Comparison of ENCODE assay signal across 18 cellular contexts in genomic region chr13:99297330-99297729, GRCh38. TPM values are rescaled to one million over a fixed set of nuclear protein-coding genes. Genes with fewer than 3 reads are reported as not detected.
A peak's percentile ranks its signal among the peaks of the same experiment; 100 is the strongest.
DNase-seq lines count a peak whose midpoint lies in the region; ATAC-seq and TF ChIP-seq lines count a peak whose summit lies in the region.
"Had no signal": no experiment of that assay in that cellular context is flagged by ENCODE, and none has a peak within 500 bp of the region (broad histone marks: within the 10 kb centered on the region; RNA-seq: fewer than 3 reads in every experiment).

No MANE protein-coding gene starts in this region.

- CTCF ChIA-PET in activated CD8-positive, alpha-beta T cell treated with anti-CD3 and anti-CD28 coated beads, Interleukin-2, amount 10 ng/mL, durations not matched to agents 7 days and 5 days (lab: Charles Lee) = interaction anchor here (0.7 to 4.4 kb wide), 19 partner anchors 8 to 359 kb away, joined by 3 to 17 read pairs (median 5); partner anchors contain the start of gene GPR183

- no peaks in the 10 kb centered on the region for H3K9me3 ChIP-seq in CD4-positive, CD25-positive, alpha-beta regulatory T cell (ENCODE audit: control insufficient read depth in 2 of 2, low read length in 2 of 2)
- H3K9me3 ChIP-seq in WERI-Rb-1 (ENCODE audit: severe bottlenecking) = no peaks in the 10 kb centered on the region
- H3K9me3 ChIP-seq: adrenal gland, tibial nerve had no signal

- POLR2A ChIA-PET in activated CD8-positive, alpha-beta T cell treated with anti-CD3 and anti-CD28 coated beads, Interleukin-2, amount 10 ng/mL, durations not matched to agents 7 days and 5 days (lab: Charles Lee) = interaction anchor here (2.0 kb wide), 1 partner anchor 9 kb away, joined by 4 read pairs; no protein-coding TSS in a partner anchor

- H3K27me3 ChIP-seq in CD4-positive, CD25-positive, alpha-beta regulatory T cell (ENCODE audit: control insufficient read depth, insufficient read depth, low read length) = no peaks in the 10 kb centered on the region
- no peaks in the 10 kb centered on the region for H3K27me3 ChIP-seq in WERI-Rb-1 (ENCODE audit: insufficient read depth, low read depth, severe bottlenecking)
- H3K27me3 ChIP-seq: adrenal gland, hepatocyte, tibial nerve had no signal

- H3K4me3 Mint-ChIP-seq in CD4-positive, CD25-positive, alpha-beta regulatory T cell = peak overlapping the region; percentile 64 to 94 (median 80)
- H3K4me3 Mint-ChIP-seq in activated CD8-positive, alpha-beta T cell treated with anti-CD3 and anti-CD28 coated beads, Interleukin-2, amount 10 ng/mL, durations not matched to agents 7 days and 5 days = peak overlapping the region; percentile 77
- peak overlapping the region; percentile 67 for H3K4me3 Mint-ChIP-seq in memory B cell
- H3K4me3 Mint-ChIP-seq: HFFc6 had no signal

- no peak for ATAC-seq in CD4-positive, CD25-positive, alpha-beta regulatory T cell (ENCODE audit: low read depth in 2 of 2)
- ATAC-seq in activated CD8-positive, alpha-beta T cell treated with anti-CD3 and anti-CD28 coated beads, Interleukin-2, amount 10 ng/mL, durations not matched to agents 7 days and 5 days = peak; percentile 50
- ATAC-seq in memory B cell (ENCODE audit: low read depth) (no peak), HG03521 (IDR thresholded peaks at IDR 0.05; ENCODE audit: unreplicated experiment) (no peak), HG02798 (IDR thresholded peaks at IDR 0.05; ENCODE audit: poor library complexity, unreplicated experiment) (no peak)
- ATAC-seq: left cardiac atrium had no signal

- H3K36me3 Mint-ChIP-seq in CD4-positive, CD25-positive, alpha-beta regulatory T cell = peaks cover 25% of the 10 kb centered on the region
- peaks cover 51% of the 10 kb centered on the region for H3K36me3 Mint-ChIP-seq in activated CD8-positive, alpha-beta T cell treated with anti-CD3 and anti-CD28 coated beads, Interleukin-2, amount 10 ng/mL, durations not matched to agents 7 days and 5 days (ENCODE audit: low read depth)
- H3K36me3 Mint-ChIP-seq in memory B cell = peaks cover 32% of the 10 kb centered on the region

- no peak for TF ChIP-seq CTCF in WERI-Rb-1 (IDR thresholded peaks at IDR 0.05; ENCODE audit: low read depth, low read length)

- peak overlapping the region; percentile 96 for H3K4me3 ChIP-seq in CD4-positive, CD25-positive, alpha-beta regulatory T cell (ENCODE audit: low read depth, low read length)
- peak overlapping the region; percentile 36; the same call in 1 of the 2 replicates for H3K4me3 ChIP-seq in GM08714 (ENCODE audit: low read length)
- no peak overlapping the region for H3K4me3 ChIP-seq in WERI-Rb-1 (ENCODE audit: low read depth, low read length)
- H3K4me3 ChIP-seq: adrenal gland, hepatocyte, tibial nerve had no signal

- peaks cover 44% of the 10 kb centered on the region for H3K36me3 ChIP-seq in CD4-positive, CD25-positive, alpha-beta regulatory T cell (ENCODE audit: control insufficient read depth, insufficient read depth, low read length)
- H3K36me3 ChIP-seq in WERI-Rb-1 = no peaks in the 10 kb centered on the region
- H3K36me3 ChIP-seq: adrenal gland, tibial nerve had no signal

- peaks cover 59 to 85% (median 72%) of the 10 kb centered on the region in 4 donors for H3K4me1 Mint-ChIP-seq in CD4-positive, CD25-positive, alpha-beta regulatory T cell
- peaks cover 71% of the 10 kb centered on the region for H3K4me1 Mint-ChIP-seq in activated CD8-positive, alpha-beta T cell treated with anti-CD3 and anti-CD28 coated beads, Interleukin-2, amount 10 ng/mL, durations not matched to agents 7 days and 5 days (ENCODE audit: low read depth)
- H3K4me1 Mint-ChIP-seq in memory B cell = peaks cover 51% of the 10 kb centered on the region

- no peaks in the 10 kb centered on the region for H3K27me3 Mint-ChIP-seq in CD4-positive, CD25-positive, alpha-beta regulatory T cell
- no peaks in the 10 kb centered on the region for H3K27me3 Mint-ChIP-seq in activated CD8-positive, alpha-beta T cell treated with anti-CD3 and anti-CD28 coated beads, Interleukin-2, amount 10 ng/mL, durations not matched to agents 7 days and 5 days (ENCODE audit: low read depth)
- no peaks in the 10 kb centered on the region for H3K27me3 Mint-ChIP-seq in memory B cell

- H3K9me3 Mint-ChIP-seq in CD4-positive, CD25-positive, alpha-beta regulatory T cell = no peaks in the 10 kb centered on the region
- no peaks in the 10 kb centered on the region for H3K9me3 Mint-ChIP-seq in activated CD8-positive, alpha-beta T cell treated with anti-CD3 and anti-CD28 coated beads, Interleukin-2, amount 10 ng/mL, durations not matched to agents 7 days and 5 days (ENCODE audit: insufficient read depth)
- H3K9me3 Mint-ChIP-seq in memory B cell = no peaks in the 10 kb centered on the region
- H3K9me3 Mint-ChIP-seq: HFFc6 had no signal

- peak overlapping the region; percentile 82 to 98 (median 90) for H3K27ac Mint-ChIP-seq in CD4-positive, CD25-positive, alpha-beta regulatory T cell
- H3K27ac Mint-ChIP-seq in activated CD8-positive, alpha-beta T cell treated with anti-CD3 and anti-CD28 coated beads, Interleukin-2, amount 10 ng/mL, durations not matched to agents 7 days and 5 days = peak overlapping the region; percentile 48
- peak overlapping the region; percentile 71 for H3K27ac Mint-ChIP-seq in memory B cell
- H3K27ac Mint-ChIP-seq: HFFc6 had no signal

- no peak for DNase-seq in CD4-positive, CD25-positive, alpha-beta regulatory T cell
- no peak for DNase-seq in activated CD8-positive, alpha-beta T cell treated with anti-CD3 and anti-CD28 coated beads, Interleukin-2, amount 10 ng/mL, durations not matched to agents 7 days and 5 days
- DNase-seq in memory B cell (ENCODE audit: low spot score in 2 of 2) (no peak), WERI-Rb-1 (no peak), NCI-H748 (lab: John Stamatoyannopoulos, UW; ENCODE audit: unreplicated experiment) (no peak)
- DNase-seq: adrenal gland; HFFc6; left cardiac atrium; NCI-H1048; NCI-H526 treated with DMSO at 0.1 percent for 48 hours; stimulated activated CD4-positive, alpha-beta T cell treated with anti-CD3 and anti-CD28 coated beads, Interleukin-4, amount 100 ng/mL, for 24 hours; stimulated activated CD8-positive, alpha-beta memory T cell treated with anti-CD3 and anti-CD28 coated beads, Interleukin-4, amount 100 ng/mL, for 48 hours had no signal

- H3K4me1 ChIP-seq in CD4-positive, CD25-positive, alpha-beta regulatory T cell (ENCODE audit: control insufficient read depth, insufficient read depth, low read length, poor library complexity, severe bottlenecking) = peaks cover 84% of the 10 kb centered on the region
- H3K4me1 ChIP-seq: adrenal gland had no signal

- peak overlapping the region; percentile 79 for H3K27ac ChIP-seq in CD4-positive, CD25-positive, alpha-beta regulatory T cell (ENCODE audit: insufficient read depth, low read length, poor library complexity, severe bottlenecking)
- H3K27ac ChIP-seq in WERI-Rb-1 = no peak overlapping the region
- H3K27ac ChIP-seq: hepatocyte, tibial nerve had no signal

RNA-seq across cellular contexts. Expression of gene GPR183, which starts 9.9 kb away (rescaled TPM):
- total RNA-seq in CD4-positive, CD25-positive, alpha-beta regulatory T cell = 206 TPM
- polyA plus RNA-seq in CD4-positive, CD25-positive, alpha-beta regulatory T cell = 100 to 1,000 TPM; 262 to 418 (median 324) TPM
- total RNA-seq in activated CD8-positive, alpha-beta T cell treated with anti-CD3 and anti-CD28 coated beads, Interleukin-2, amount 10 ng/mL, durations not matched to agents 7 days and 5 days = 1 to 10 TPM; 5.0 to 5.2 TPM
- total RNA-seq: SK-MEL-5 had no signal

RNA-seq across cellular contexts. Expression of gene GPR18, which starts 39.2 kb away (rescaled TPM):
- 8.6 TPM for total RNA-seq in CD4-positive, CD25-positive, alpha-beta regulatory T cell
- polyA plus RNA-seq in CD4-positive, CD25-positive, alpha-beta regulatory T cell = 10 to 100 TPM in 2 of 4 donors, 1 to 10 TPM in 2; 6.1 to 22.6 (median 10.5) TPM
- total RNA-seq in activated CD8-positive, alpha-beta T cell treated with anti-CD3 and anti-CD28 coated beads, Interleukin-2, amount 10 ng/mL, durations not matched to agents 7 days and 5 days = 10 to 100 TPM; 16.2 to 16.6 TPM
- total RNA-seq: hepatocyte, HFFc6, left cardiac atrium, tibial nerve had no signal
- polyA plus RNA-seq: hepatocyte had no signal

Comparison
In these comparisons a context has a peak if more than half of its experiments do, and no peak if none do; other contexts are left out.
1. RNA of gene GPR183, which starts 9.9 kb away (total RNA-seq): 206 TPM in CD4-positive, CD25-positive, alpha-beta regulatory T cell (single experiment); 5.0 to 5.2 TPM in activated CD8-positive, alpha-beta T cell treated with anti-CD3 and anti-CD28 coated beads, Interleukin-2, amount 10 ng/mL, durations not matched to agents 7 days and 5 days; every median in the first group is over 10 times any median in the second.
2. Peak in every context shown above with its lines, with median percentiles within 50 percentile points of each other: H3K27ac Mint-ChIP-seq and H3K4me3 Mint-ChIP-seq.